ENCODE assay signal across 8 cellular contexts in the genomic region with DNA sequence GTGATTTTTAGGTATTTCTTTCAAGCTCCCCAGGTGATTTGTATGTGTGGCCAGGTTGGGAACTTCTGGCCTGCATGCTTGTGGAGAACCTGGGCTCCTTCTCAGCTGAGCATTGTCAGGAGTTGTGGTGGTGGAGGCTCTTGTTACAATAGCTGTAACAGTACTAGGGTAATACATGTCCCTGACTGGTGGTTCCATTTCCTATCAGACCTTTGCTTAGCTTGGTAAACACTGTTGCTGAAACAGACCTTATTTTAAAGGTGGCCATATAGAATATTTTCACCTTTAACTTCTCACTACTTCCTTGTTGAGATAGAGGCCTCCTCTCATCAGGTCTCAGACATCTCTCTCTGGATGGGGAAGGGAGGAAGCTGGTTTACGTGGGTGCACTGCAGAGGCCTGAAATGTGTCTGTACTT.
DNase-seq lines count a peak whose midpoint lies in the region; ATAC-seq and TF ChIP-seq lines count a peak whose summit lies in the region.

No MANE protein-coding gene starts in this region.

- WGBS in trophoblast cell (ENCODE audit: extremely low coverage, insufficient coverage, insufficient read length), result no CpG with 5 or more reads among the region's 1 CpG

- no peak overlapping the region for H4K91ac ChIP-seq in trophoblast cell (ENCODE audit: low read depth, low read length)

- no peaks in the 10 kb centered on the region for H4K20me1 ChIP-seq in OCI-LY7 (ENCODE audit: insufficient read depth, low read length)

- no peak overlapping the region for H2BK5ac ChIP-seq in trophoblast cell (ENCODE audit: low read depth, low read length, poor library complexity)

- no peak overlapping the region for H2BK12ac ChIP-seq in trophoblast cell (ENCODE audit: low read length)

- H3K9ac ChIP-seq in trophoblast cell (ENCODE audit: low read length), result no peak overlapping the region

- ATAC-seq in HG02763 (IDR thresholded peaks at IDR 0.05; ENCODE audit: unreplicated experiment), result peak; percentile 47

- H3K23ac ChIP-seq in trophoblast cell (ENCODE audit: low read length), result no peak overlapping the region

- H3K9me3 ChIP-seq in OCI-LY7 (ENCODE audit: low read length) (no peaks in the 10 kb centered on the region), trophoblast cell (ENCODE audit: insufficient read depth, low read depth, low read length) (no peaks in the 10 kb centered on the region), ascending aorta (no peaks in the 10 kb centered on the region)

- CTCF ChIA-PET in OCI-LY7 (lab: Charles Lee; ENCODE audit: unreplicated experiment), result no interaction called here

- no peak overlapping the region for H2BK120ac ChIP-seq in trophoblast cell (ENCODE audit: insufficient read depth, low read length, poor library complexity)

- peak; percentile 50 for DNase-seq in OCI-LY7 (ENCODE audit: low spot score)
- DNase-seq in trophoblast cell, result no peak
- DNase-seq in GM13977 (ENCODE audit: low spot score), result no peak
- no peak for DNase-seq in ascending aorta (ENCODE audit: low spot score in 2 of 2)
- DNase-seq in NCI-H226, result no peak
- DNase-seq in cerebellar cortex (ENCODE audit: low spot score), result no peak

- in situ Hi-C loops in GM18951 (cut with MboI; ENCODE audit: low sequenced_read_pairs, unreplicated experiment), result no loop called here
- in situ Hi-C loops in GM13977 (cut with MboI; ENCODE audit: low pct_unique_long_range_greater_than_20kb, low sequenced_read_pairs, unreplicated experiment), result no loop called here

- no TSS peak for BruUV-seq in OCI-LY7 (replicated peaks; lab: Mats Ljungman, UMichigan)

- H3K18ac ChIP-seq in trophoblast cell (ENCODE audit: low read length), result no peak overlapping the region

- H3K27ac ChIP-seq in OCI-LY7 (ENCODE audit: low read depth, low read length, poor library complexity, severe bottlenecking), result peak overlapping the region; percentile 100
- H3K27ac ChIP-seq in trophoblast cell (ENCODE audit: low read depth, low read length), result no peak overlapping the region
- no peak overlapping the region for H3K27ac ChIP-seq in ascending aorta

- no peak overlapping the region for H4K8ac ChIP-seq in trophoblast cell (ENCODE audit: low read depth, low read length)

- H3K14ac ChIP-seq in trophoblast cell (ENCODE audit: low read length), result no peak overlapping the region

- peak overlapping the region; percentile 49 for H3K4me3 ChIP-seq in OCI-LY7 (ENCODE audit: low read depth, low read length, poor library complexity, severe bottlenecking)
- no peak overlapping the region for H3K4me3 ChIP-seq in trophoblast cell (ENCODE audit: low read depth, low read length)
- no peak overlapping the region for H3K4me3 ChIP-seq in ascending aorta

- H3K36me3 ChIP-seq in OCI-LY7 (ENCODE audit: insufficient read depth, low read length) (no peaks in the 10 kb centered on the region), trophoblast cell (ENCODE audit: control insufficient read depth in 1 of 2, insufficient read depth in 2 of 2, low read length in 2 of 2) (peaks cover 0 to 2% of the 10 kb centered on the region in 2 experiments), ascending aorta (no peaks in the 10 kb centered on the region)

- H3K4me2 ChIP-seq in OCI-LY7 (ENCODE audit: low read length) (peak overlapping the region; percentile 95), trophoblast cell (ENCODE audit: low read length) (no peak overlapping the region)

- H2AFZ ChIP-seq in OCI-LY7 (ENCODE audit: low read length) (peak overlapping the region; percentile 94; the same call in 1 of the 2 replicates), trophoblast cell (ENCODE audit: insufficient read depth, low read length, poor library complexity) (no peak overlapping the region)

- POLR2A ChIA-PET in OCI-LY7 (lab: Charles Lee), result interaction anchor here (0.7 to 1.5 kb wide), 8 partner anchors 8 to 344 kb away, joined by 3 to 6 read pairs (median 4); no protein-coding TSS in a partner anchor

- peak; percentile 9 for TF ChIP-seq POLR2A in GM18951 (IDR thresholded peaks at IDR 0.05; ENCODE audit: extremely low read depth, insufficient read depth, insufficient read length)

- intact Hi-C loops in OCI-LY7 (cut with micrococcal nuclease; ENCODE audit: unreplicated experiment) (loop anchor here (1.0 to 2.0 kb wide), 3 partner anchors 37 to 343 kb away; a partner anchor contains a TSS), ascending aorta (cut with DNase I) (no loop called here)

- TF ChIP-seq CTCF in OCI-LY7 (conservative IDR thresholded peaks at IDR 0.05; ENCODE audit: low read length), result no peak
- no peak for TF ChIP-seq CTCF in GM13977 (IDR thresholded peaks at IDR 0.05; ENCODE audit: extremely low read depth, insufficient read depth, missing control alignments)
- no peak for TF ChIP-seq CTCF in ascending aorta (IDR thresholded peaks at IDR 0.05)

- no peaks in the 10 kb centered on the region for H3K79me2 ChIP-seq in OCI-LY7 (ENCODE audit: insufficient read depth, low read depth, low read length)
- H3K79me2 ChIP-seq in trophoblast cell (ENCODE audit: control insufficient read depth, insufficient read depth, low read length, poor library complexity), result no peaks in the 10 kb centered on the region

- H2AK5ac ChIP-seq in trophoblast cell (ENCODE audit: low read length), result no peak overlapping the region

- H3K27me3 ChIP-seq in trophoblast cell (ENCODE audit: insufficient read depth, low read length) (no peaks in the 10 kb centered on the region), ascending aorta (no peaks in the 10 kb centered on the region)

- H3K9me2 ChIP-seq in OCI-LY7 (ENCODE audit: insufficient read depth, low read length), result no peaks in the 10 kb centered on the region

- no peaks in the 10 kb centered on the region for H3K79me1 ChIP-seq in trophoblast cell (ENCODE audit: low read length)

- H4K12ac ChIP-seq in trophoblast cell (ENCODE audit: low read depth, low read length), result no peak overlapping the region

- peaks cover 48% of the 10 kb centered on the region for H3K4me1 ChIP-seq in OCI-LY7 (ENCODE audit: insufficient read depth, low read length, poor library complexity, severe bottlenecking)
- peaks cover 3 to 6% of the 10 kb centered on the region in 2 experiments for H3K4me1 ChIP-seq in trophoblast cell (ENCODE audit: control insufficient read depth in 1 of 2, insufficient read depth in 2 of 2, low read length in 2 of 2)
- peaks cover 6 to 9% of the 10 kb centered on the region in 2 donors for H3K4me1 ChIP-seq in ascending aorta

- H3K4ac ChIP-seq in trophoblast cell (ENCODE audit: low read depth, low read length), result peak overlapping the region; percentile 44
